Comparison of ENCODE assay signal across 2 cellular contexts in genomic region chr3:40452562-40452875, GRCh38.
TF ChIP-seq lines count a peak whose summit lies in the region.

No MANE protein-coding gene starts in this region.

TF ChIP-seq in H1, 55 proteins besides CTCF, POLR2A, EP300 and RAD21:
- TF ChIP-seq TCF12 (IDR thresholded peaks at IDR 0.05; ENCODE audit: low read depth, low read length) (no peak), JUND (IDR thresholded peaks at IDR 0.05; ENCODE audit: low read length) (no peak)
TF ChIP-seq in H1: peak in this region for 0.

TF ChIP-seq in neural cell, 6 proteins besides CTCF, POLR2A, EP300 and RAD21:
- TF ChIP-seq SMC3 (conservative IDR thresholded peaks at IDR 0.05; ENCODE audit: poor library complexity) (no peak), TAF1 (IDR thresholded peaks at IDR 0.05; ENCODE audit: low read depth) (no peak), EZH2 (IDR thresholded peaks at IDR 0.05; ENCODE audit: borderline replicate concordance, insufficient read depth, low read length, poor library complexity, severe bottlenecking) (no peak), REST (IDR thresholded peaks at IDR 0.05; ENCODE audit: borderline replicate concordance) (no peak), POLR2AphosphoS5 (IDR thresholded peaks at IDR 0.05) (no peak), MXI1 (conservative IDR thresholded peaks at IDR 0.05; ENCODE audit: poor library complexity, severe bottlenecking) (no peak)
